1 cellular context compared by ENCODE assay signal in the genomic region with DNA sequence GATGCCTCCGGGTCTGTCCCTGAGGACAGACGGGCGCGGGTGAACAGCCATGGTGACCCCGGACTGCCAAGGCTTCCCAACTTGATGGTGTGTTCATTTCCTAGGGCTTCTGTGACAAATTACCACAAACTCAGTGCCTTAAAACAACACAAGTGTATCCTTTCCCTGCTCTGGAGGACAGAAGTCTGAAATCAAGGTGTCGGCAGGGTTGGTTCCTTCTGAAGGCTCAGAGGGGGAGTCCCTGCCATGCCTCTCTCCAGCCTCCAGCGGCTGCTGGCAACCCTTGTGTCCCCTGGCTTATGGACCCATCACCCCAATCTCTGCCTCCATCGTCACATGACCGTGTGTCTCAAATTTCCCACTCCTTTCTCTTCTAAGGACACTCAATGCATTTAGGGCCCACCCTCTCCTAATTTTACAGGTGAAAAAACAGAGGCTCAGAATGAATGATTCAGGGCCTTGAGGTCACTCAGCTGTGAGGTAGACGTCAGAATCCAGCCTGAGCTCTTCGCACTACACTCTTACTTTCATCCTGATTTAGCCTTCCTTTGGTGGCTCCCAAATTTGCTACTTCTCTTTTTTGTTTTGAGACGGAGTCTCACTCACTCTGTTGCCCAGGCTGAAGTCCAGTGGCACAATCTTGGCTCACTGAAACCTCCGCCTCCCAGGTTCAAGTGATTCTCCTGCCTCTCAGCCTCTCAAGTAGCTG.
TF ChIP-seq lines count a peak whose summit lies in the region.

No MANE protein-coding gene starts in this region.

TF ChIP-seq in K562, 482 proteins besides CTCF, POLR2A, EP300 and RAD21:
- TF ChIP-seq, protein P1, sequence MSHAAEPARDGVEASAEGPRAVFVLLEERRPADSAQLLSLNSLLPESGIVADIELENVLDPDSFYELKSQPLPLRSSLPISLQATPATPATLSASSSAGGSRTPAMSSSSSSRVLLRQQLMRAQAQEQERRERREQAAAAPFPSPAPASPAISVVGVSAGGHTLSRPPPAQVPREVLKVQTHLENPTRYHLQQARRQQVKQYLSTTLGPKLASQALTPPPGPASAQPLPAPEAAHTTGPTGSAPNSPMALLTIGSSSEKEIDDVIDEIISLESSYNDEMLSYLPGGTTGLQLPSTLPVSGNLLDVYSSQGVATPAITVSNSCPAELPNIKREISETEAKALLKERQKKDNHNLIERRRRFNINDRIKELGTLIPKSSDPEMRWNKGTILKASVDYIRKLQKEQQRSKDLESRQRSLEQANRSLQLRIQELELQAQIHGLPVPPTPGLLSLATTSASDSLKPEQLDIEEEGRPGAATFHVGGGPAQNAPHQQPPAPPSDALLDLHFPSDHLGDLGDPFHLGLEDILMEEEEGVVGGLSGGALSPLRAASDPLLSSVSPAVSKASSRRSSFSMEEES (CRISPR knock-in tag; IDR thresholded peaks at IDR 0.05) = 0 out of 2 replicates have a peak, but pooled peaks have one; percentile 19
- TF ChIP-seq, protein P2, sequence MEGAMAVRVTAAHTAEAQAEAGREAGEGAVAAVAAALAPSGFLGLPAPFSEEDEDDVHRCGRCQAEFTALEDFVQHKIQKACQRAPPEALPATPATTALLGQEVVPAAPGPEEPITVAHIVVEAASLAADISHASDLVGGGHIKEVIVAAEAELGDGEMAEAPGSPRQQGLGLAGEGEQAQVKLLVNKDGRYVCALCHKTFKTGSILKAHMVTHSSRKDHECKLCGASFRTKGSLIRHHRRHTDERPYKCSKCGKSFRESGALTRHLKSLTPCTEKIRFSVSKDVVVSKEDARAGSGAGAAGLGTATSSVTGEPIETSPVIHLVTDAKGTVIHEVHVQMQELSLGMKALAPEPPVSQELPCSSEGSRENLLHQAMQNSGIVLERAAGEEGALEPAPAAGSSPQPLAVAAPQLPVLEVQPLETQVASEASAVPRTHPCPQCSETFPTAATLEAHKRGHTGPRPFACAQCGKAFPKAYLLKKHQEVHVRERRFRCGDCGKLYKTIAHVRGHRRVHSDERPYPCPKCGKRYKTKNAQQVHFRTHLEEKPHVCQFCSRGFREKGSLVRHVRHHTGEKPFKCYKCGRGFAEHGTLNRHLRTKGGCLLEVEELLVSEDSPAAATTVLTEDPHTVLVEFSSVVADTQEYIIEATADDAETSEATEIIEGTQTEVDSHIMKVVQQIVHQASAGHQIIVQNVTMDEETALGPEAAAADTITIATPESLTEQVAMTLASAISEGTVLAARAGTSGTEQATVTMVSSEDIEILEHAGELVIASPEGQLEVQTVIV (CRISPR knock-in tag; IDR thresholded peaks at IDR 0.05; ENCODE audit: borderline replicate concordance) = no peak
- TF ChIP-seq MTA2 (IDR thresholded peaks at IDR 0.05; ENCODE audit: low read depth) = no peak
